1 cellular context compared by ENCODE assay signal in the genomic region with DNA sequence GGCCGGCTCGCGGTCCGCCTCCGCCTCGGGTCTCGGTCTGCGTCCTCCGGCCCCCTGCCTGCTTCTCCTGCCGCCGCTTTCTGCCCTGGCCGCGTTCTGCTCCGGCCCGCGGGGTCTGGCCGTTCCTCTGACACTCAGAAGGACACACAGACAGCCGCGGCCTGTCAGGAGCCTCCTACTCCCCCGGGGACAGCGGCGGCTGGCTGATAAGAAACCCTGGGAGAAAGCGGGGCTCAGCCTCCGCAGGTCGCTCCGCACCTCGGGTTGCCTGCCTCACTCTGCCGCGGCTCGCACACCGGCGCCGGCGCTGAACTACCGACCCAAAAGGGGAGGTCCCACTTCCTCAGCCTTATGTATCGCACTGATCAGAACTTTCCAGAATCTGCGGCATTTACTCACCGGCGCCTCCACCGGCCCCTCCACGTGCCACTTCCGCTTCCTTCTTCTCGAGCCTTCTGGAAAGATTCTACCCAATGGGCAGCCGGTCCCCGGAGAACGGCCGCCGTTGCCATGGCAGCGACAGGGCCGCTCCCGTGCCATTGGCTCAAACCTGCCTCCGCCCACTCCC.
TF ChIP-seq lines count a peak whose summit lies in the region.

TSS of gene HSPH1 (minus strand) at position 322 of the 568 bp plus-strand sequence. CDS start 322 bp downstream, outside the sequence.

TF ChIP-seq in SK-N-SH, 30 proteins besides CTCF, POLR2A, EP300 and RAD21 (continued from another document):
- TF ChIP-seq ZBTB33 (IDR thresholded peaks at IDR 0.05; ENCODE audit: borderline replicate concordance, low read depth), result no peak
- peak; percentile 88 for TF ChIP-seq ELF1 (IDR thresholded peaks at IDR 0.05)
- TF ChIP-seq NFIC (IDR thresholded peaks at IDR 0.05; ENCODE audit: borderline replicate concordance), result no peak
- peak; percentile 99 for TF ChIP-seq MAX (IDR thresholded peaks at IDR 0.05; ENCODE audit: low read depth)
- 0 out of 2 replicates have a peak, but pooled peaks have one; percentile 19 for TF ChIP-seq FOXM1 (IDR thresholded peaks at IDR 0.05; ENCODE audit: low read depth)
- TF ChIP-seq GATA2 (CRISPR knock-in tag; IDR thresholded peaks at IDR 0.05), result peak; percentile 61
- TF ChIP-seq TCF12 (IDR thresholded peaks at IDR 0.05), result 0 out of 2 replicates have a peak, but pooled peaks have one; percentile 5
- TF ChIP-seq EZH2phosphoT487 (IDR thresholded peaks at IDR 0.05; ENCODE audit: borderline replicate concordance, low read depth), result no peak
- TF ChIP-seq RFX5 (IDR thresholded peaks at IDR 0.05; ENCODE audit: low read length), result peak; percentile 93
- peak; percentile 44; the same call in 1 of the 2 replicates for TF ChIP-seq IRF3 (IDR thresholded peaks at IDR 0.05; ENCODE audit: low read depth, low read length)
